Comparison of ENCODE assay signal across 13 cellular contexts in the genomic region with DNA sequence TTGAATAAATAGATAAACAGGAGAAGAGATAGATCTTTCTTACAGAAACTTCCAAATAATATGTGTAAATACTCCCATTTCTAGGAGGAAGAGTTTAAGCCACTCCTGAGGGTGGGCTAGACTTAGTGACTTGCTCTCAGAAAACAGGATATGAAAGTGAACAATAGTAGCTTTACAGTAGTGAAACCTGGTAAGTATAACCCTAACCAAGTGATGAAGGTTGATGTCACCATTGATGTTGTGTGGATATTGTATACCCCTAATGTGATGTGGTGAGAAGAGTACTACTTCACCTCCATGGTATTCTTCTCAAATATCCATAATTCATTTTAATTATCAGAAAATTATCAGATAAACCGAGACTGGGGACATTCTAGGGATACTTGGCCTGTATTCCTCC. TPM values are rescaled to one million over a fixed set of nuclear protein-coding genes. Genes with fewer than 3 reads are reported as not detected.
DNase-seq lines count a peak whose midpoint lies in the region; ATAC-seq and TF ChIP-seq lines count a peak whose summit lies in the region.
"Had no signal": no experiment of that assay in that cellular context is flagged by ENCODE, and none has a peak within 500 bp of the region (broad histone marks: within the 10 kb centered on the region; RNA-seq: fewer than 3 reads in every experiment).

No MANE protein-coding gene starts in this region.

- H3K27ac Mint-ChIP-seq in CD8-positive, alpha-beta T cell = no peak overlapping the region

- no peak for TF ChIP-seq POLR2A in GM18505 (IDR thresholded peaks at IDR 0.05; ENCODE audit: borderline replicate concordance, extremely low read depth, insufficient read depth, insufficient read length)

- intact Hi-C loops in A673 (cut with micrococcal nuclease; ENCODE audit: unreplicated experiment) = no loop called here
- intact Hi-C loops in CD8-positive, alpha-beta T cell (cut with DNase I, micrococcal nuclease) = no loop called here

- CTCF ChIA-PET in A673 (lab: Charles Lee) = no interaction called here
- CTCF ChIA-PET in CD8-positive, alpha-beta T cell (lab: Charles Lee) = no interaction called here

- H3K9me3 ChIP-seq in MM.1S (replicated peaks; ENCODE audit: insufficient read depth, low read length) (no peaks in the 10 kb centered on the region), A673 (ENCODE audit: low read depth, low read length, poor library complexity, severe bottlenecking) (peaks cover 3% of the 10 kb centered on the region)
- no peaks in the 10 kb centered on the region for H3K9me3 ChIP-seq in CD8-positive, alpha-beta T cell (ENCODE audit: low read length)
- H3K9me3 ChIP-seq: transverse colon had no signal

- DNase-seq in MM.1S (peak; percentile 53), A673 (ENCODE audit: low spot score) (no peak), hippocampal formation (lab: John Stamatoyannopoulos, UW) (no peak), activated gamma-delta T cell (lab: John Stamatoyannopoulos, UW) (no peak)
- DNase-seq in CD8-positive, alpha-beta T cell = no peak
- DNase-seq: C1 segment of cervical spinal cord; KBM-7; stimulated activated CD4-positive, alpha-beta T cell treated with anti-CD3 and anti-CD28 coated beads, Interleukin-4, amount 100 ng/mL, for 4 hours; transverse colon had no signal

- no peak overlapping the region for H3K4me2 ChIP-seq in MM.1S (ENCODE audit: low read depth, low read length)

- H4K20me1 ChIP-seq in MM.1S (ENCODE audit: insufficient read depth, low read length) = no peaks in the 10 kb centered on the region

- H3K27ac ChIP-seq in MM.1S (ENCODE audit: low read length) (no peak overlapping the region), A673 (ENCODE audit: low read depth, low read length, poor library complexity, severe bottlenecking) (no peak overlapping the region)
- H3K27ac ChIP-seq in CD8-positive, alpha-beta T cell (ENCODE audit: low read depth, low read length) = no peak overlapping the region
- H3K27ac ChIP-seq: transverse colon had no signal

- no peaks in the 10 kb centered on the region for H3K9me3 Mint-ChIP-seq in CD8-positive, alpha-beta T cell

- H3K36me3 ChIP-seq in MM.1S (replicated peaks; ENCODE audit: insufficient read depth, low read length) (no peaks in the 10 kb centered on the region), A673 (ENCODE audit: insufficient read depth, low read length, poor library complexity, severe bottlenecking) (no peaks in the 10 kb centered on the region)
- no peaks in the 10 kb centered on the region for H3K36me3 ChIP-seq in CD8-positive, alpha-beta T cell (ENCODE audit: insufficient read depth, low read length)
- H3K36me3 ChIP-seq: transverse colon had no signal

- H3K4me1 ChIP-seq in MM.1S (ENCODE audit: low read length) (peaks cover 5% of the 10 kb centered on the region; the same call in 1 of the 2 replicates), A673 (ENCODE audit: insufficient read depth, low read length, poor library complexity, severe bottlenecking) (no peaks in the 10 kb centered on the region)
- no peaks in the 10 kb centered on the region for H3K4me1 ChIP-seq in CD8-positive, alpha-beta T cell (ENCODE audit: insufficient read depth, low read length)

- no TSS peak for BruUV-seq in A673 (replicated peaks; lab: Mats Ljungman, UMichigan)

- POLR2A ChIA-PET in A673 (lab: Charles Lee; ENCODE audit: low non-redundant PET) = no interaction called here
- POLR2A ChIA-PET in CD8-positive, alpha-beta T cell (lab: Charles Lee) = no interaction called here

- H2AFZ ChIP-seq in MM.1S (ENCODE audit: low read length) = no peak overlapping the region

- H3K4me3 Mint-ChIP-seq in CD8-positive, alpha-beta T cell = no peak overlapping the region

- no peaks in the 10 kb centered on the region for H3K4me1 Mint-ChIP-seq in CD8-positive, alpha-beta T cell (ENCODE audit: low read depth)

- no peak overlapping the region for H3K9ac ChIP-seq in MM.1S (ENCODE audit: low read length)

- H3K79me2 ChIP-seq in MM.1S (ENCODE audit: low read length) = no peaks in the 10 kb centered on the region

- H3K36me3 Mint-ChIP-seq in CD8-positive, alpha-beta T cell = no peaks in the 10 kb centered on the region

- H3K27me3 Mint-ChIP-seq in CD8-positive, alpha-beta T cell (ENCODE audit: low read depth) = no peaks in the 10 kb centered on the region

- H3K9me2 ChIP-seq in MM.1S (replicated peaks; ENCODE audit: insufficient read depth, low read length) = no peaks in the 10 kb centered on the region

- TF ChIP-seq CTCF in MM.1S (IDR thresholded peaks at IDR 0.05; ENCODE audit: low read length) (no peak), A673 (conservative IDR thresholded peaks at IDR 0.05; ENCODE audit: low read depth, low read length) (no peak)
- TF ChIP-seq CTCF in CD8-positive, alpha-beta T cell (IDR thresholded peaks at IDR 0.05) = no peak

- no peaks in the 10 kb centered on the region for H3F3A ChIP-seq in MM.1S (ENCODE audit: insufficient read depth, low read length)

- ATAC-seq in GM18505 (IDR thresholded peaks at IDR 0.05; ENCODE audit: unreplicated experiment) (peak; percentile 100), GM19467 (IDR thresholded peaks at IDR 0.05; ENCODE audit: unreplicated experiment) (peak; percentile 98), HG02970 (IDR thresholded peaks at IDR 0.05; ENCODE audit: low FRiP score, unreplicated experiment) (peak; percentile 89)
- ATAC-seq in CD8-positive, alpha-beta T cell = no peak
- ATAC-seq: esophagus mucosa had no signal

- no peaks in the 10 kb centered on the region for H3K27me3 ChIP-seq in MM.1S (replicated peaks; ENCODE audit: insufficient read depth, low read length)
- H3K27me3 ChIP-seq in A673 (replicated peaks; ENCODE audit: insufficient read depth, low read depth, low read length, poor library complexity) = no peaks in the 10 kb centered on the region
- no peaks in the 10 kb centered on the region for H3K27me3 ChIP-seq in CD8-positive, alpha-beta T cell (ENCODE audit: insufficient read depth, low read length)
- H3K27me3 ChIP-seq: transverse colon had no signal

- H3K4me3 ChIP-seq in MM.1S (ENCODE audit: low read length) = no peak overlapping the region
- H3K4me3 ChIP-seq in A673 (ENCODE audit: low read depth, low read length, poor library complexity, severe bottlenecking) = no peak overlapping the region
- no peak overlapping the region for H3K4me3 ChIP-seq in CD8-positive, alpha-beta T cell (ENCODE audit: low read depth, low read length)
- H3K4me3 ChIP-seq: transverse colon had no signal

RNA-seq across cellular contexts. Expression of a gene that starts 20.9 kb away (rescaled TPM):
- 0.73 and 1.7 TPM in 2 replicates for total RNA-seq in A673 (2021)
- 1 to 10 TPM; 2.4 TPM for total RNA-seq in CD8-positive, alpha-beta T cell
